8 cellular contexts compared by ENCODE assay signal in the genomic region with DNA sequence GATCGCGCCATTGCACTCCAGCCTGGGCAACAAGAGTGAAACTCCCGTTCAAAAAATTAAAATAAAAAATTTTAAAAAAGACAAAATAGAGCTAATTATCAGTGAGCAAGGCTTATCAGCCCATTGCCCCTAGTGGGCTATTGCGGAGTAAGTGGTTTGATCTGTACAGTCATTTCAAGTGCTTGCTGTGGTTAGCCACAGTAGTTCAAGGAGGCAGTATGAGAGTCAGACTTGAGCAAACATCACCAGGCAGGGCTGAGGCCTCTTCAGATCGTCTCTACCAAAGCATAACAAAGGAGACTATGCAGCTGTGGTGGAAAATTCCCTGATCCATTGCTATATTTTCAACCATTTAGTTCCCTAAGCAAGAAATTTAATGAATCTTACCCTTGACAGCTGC. TPM values are rescaled to one million over a fixed set of nuclear protein-coding genes. Genes with fewer than 3 reads are reported as not detected.
DNase-seq lines count a peak whose midpoint lies in the region; ATAC-seq and TF ChIP-seq lines count a peak whose summit lies in the region.

No MANE protein-coding gene starts in this region.

- peaks cover 29% of the 10 kb centered on the region for H3K27me3 Mint-ChIP-seq in WTC11 (ENCODE audit: low read depth)

- ATAC-seq in GM18520 (IDR thresholded peaks at IDR 0.05; ENCODE audit: unreplicated experiment) (peak; percentile 95), HG02938 (IDR thresholded peaks at IDR 0.05; ENCODE audit: unreplicated experiment) (peak; percentile 97), WTC11 (no peak)

- in situ Hi-C loops in astrocyte of the spinal cord (cut with HindIII; ENCODE audit: low sequenced_read_pairs), result no loop called here

- H3K36me3 Mint-ChIP-seq in WTC11, result peaks cover 4% of the 10 kb centered on the region; the same call in 1 of the 2 replicates

- peak; percentile 32 for TF ChIP-seq CTCF in AG09309 (IDR thresholded peaks at IDR 0.05; ENCODE audit: control insufficient read depth, insufficient read depth, low read depth, low read length, missing control alignments)
- TF ChIP-seq CTCF in astrocyte of the spinal cord (IDR thresholded peaks at IDR 0.05; ENCODE audit: low read depth, low read length), result peak; percentile 43
- TF ChIP-seq CTCF in WTC11 (IDR thresholded peaks at IDR 0.05), result no peak

- H3K27ac Mint-ChIP-seq in WTC11, result no peak overlapping the region

- CTCF ChIA-PET in WTC11 (lab: Charles Lee), result interaction anchor here (0.9 kb wide), 1 partner anchor 69 kb away, joined by 3 read pairs; no protein-coding TSS in a partner anchor

- H3K9me3 Mint-ChIP-seq in WTC11, result peaks cover 3% of the 10 kb centered on the region; the same call in 1 of the 2 replicates

- DNase-seq in AG09309 (ENCODE audit: low read depth), result no peak
- DNase-seq in NCI-H345 treated with DMSO at 0.1 percent for 48 hours (lab: John Stamatoyannopoulos, UW; ENCODE audit: unreplicated experiment), result peak; percentile 34
- DNase-seq in astrocyte of the spinal cord (ENCODE audit: low read depth, low spot score), result peak; percentile 93
- DNase-seq in stimulated activated CD8-positive, alpha-beta memory T cell treated with anti-CD3 and anti-CD28 coated beads, Interleukin-4, amount 100 ng/mL, for 48 hours, result peak; percentile 58
- no peak for DNase-seq in NK-92 (lab: John Stamatoyannopoulos, UW; ENCODE audit: unreplicated experiment)
- no peak for DNase-seq in WTC11 (ENCODE audit: low spot score)

- no peak overlapping the region for H3K4me3 ChIP-seq in AG09309 (ENCODE audit: control insufficient read depth, low read depth, low read length)
- no peak overlapping the region for H3K4me3 ChIP-seq in astrocyte of the spinal cord (ENCODE audit: low read depth, low read length)

- peaks cover 22% of the 10 kb centered on the region for H3K4me1 Mint-ChIP-seq in WTC11

- POLR2A ChIA-PET in WTC11 (lab: Charles Lee), result no interaction called here

- H3K4me3 Mint-ChIP-seq in WTC11, result no peak overlapping the region

TF ChIP-seq in WTC11, 78 proteins besides CTCF, POLR2A, EP300 and RAD21:
- no peak for TF ChIP-seq ZNF219 (CRISPR knock-in tag; IDR thresholded peaks at IDR 0.05; ENCODE audit: borderline replicate concordance)
- no peak for TF ChIP-seq MYBL2 (CRISPR knock-in tag; IDR thresholded peaks at IDR 0.05)
- no peak for TF ChIP-seq NR3C1 (CRISPR knock-in tag; conservative IDR thresholded peaks at IDR 0.05; ENCODE audit: low read depth)
- no peak for TF ChIP-seq JUN (CRISPR knock-in tag; IDR thresholded peaks at IDR 0.05)
- TF ChIP-seq TEAD1 (CRISPR knock-in tag; IDR thresholded peaks at IDR 0.05), result no peak
- TF ChIP-seq, protein P1, sequence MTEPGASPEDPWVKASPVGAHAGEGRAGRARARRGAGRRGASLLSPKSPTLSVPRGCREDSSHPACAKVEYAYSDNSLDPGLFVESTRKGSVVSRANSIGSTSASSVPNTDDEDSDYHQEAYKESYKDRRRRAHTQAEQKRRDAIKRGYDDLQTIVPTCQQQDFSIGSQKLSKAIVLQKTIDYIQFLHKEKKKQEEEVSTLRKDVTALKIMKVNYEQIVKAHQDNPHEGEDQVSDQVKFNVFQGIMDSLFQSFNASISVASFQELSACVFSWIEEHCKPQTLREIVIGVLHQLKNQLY (CRISPR knock-in tag; IDR thresholded peaks at IDR 0.05), result no peak

RNA-seq across cellular contexts. Expression of gene SBF2, which starts 4.3 kb away (rescaled TPM):
- total RNA-seq in WTC11 (2021), result 46.2 to 53.6 TPM (median 47.6 TPM) in 3 replicates

RNA-seq across cellular contexts. Expression of gene ADM, which starts 6.5 kb away (rescaled TPM):
- 18.7 to 40.8 TPM (median 40.1 TPM) in 3 replicates for total RNA-seq in WTC11 (2021)

Comparison
In these comparisons a context has a peak if more than half of its experiments do, and no peak if none do; other contexts are left out.
1. DNase-seq: peak in NCI-H345 treated with DMSO at 0.1 percent for 48 hours (single experiment), astrocyte of the spinal cord (single experiment) and stimulated activated CD8-positive, alpha-beta memory T cell treated with anti-CD3 and anti-CD28 coated beads, Interleukin-4, amount 100 ng/mL, for 48 hours (single experiment); none in AG09309 (single experiment), NK-92 (single experiment) and WTC11 (single experiment).